ENCODE assay signal across 8 cellular contexts in genomic region chr2:181457121-181457740, GRCh38. TPM values are rescaled to one million over a fixed set of nuclear protein-coding genes. Genes with fewer than 3 reads are reported as not detected.
DNase-seq lines count a peak whose midpoint lies in the region; TF ChIP-seq lines count a peak whose summit lies in the region.

Gene ITGA4, plus strand, starts transcription at chr2:181457386. Its CDS starts 269 bp downstream, at chr2:181457655.

- intact Hi-C loops in colonic mucosa (cut with DNase I) (no loop called here), lower leg skin (cut with DNase I; ENCODE audit: low total_unique reads) (no loop called here)

- DNase-seq in HEK293T (ENCODE audit: extremely low spot score) (peak; percentile 81), MV-4-11 (lab: John Stamatoyannopoulos, UW) (peak; percentile 85), colonic mucosa (peak; percentile 81), lower leg skin (ENCODE audit: low spot score in 2 of 2) (peak; percentile 49 to 94), NCI-H1694 treated with DMSO at 0.1 percent for 48 hours (lab: John Stamatoyannopoulos, UW) (no peak)
- peak; percentile 79 for DNase-seq in activated CD4-positive, alpha-beta T cell treated with anti-CD3 and anti-CD28 coated beads for 1 hour
- peak; percentile 61 to 76 (median 70) for DNase-seq in stimulated activated CD4-positive, alpha-beta T cell treated with anti-CD3 and anti-CD28 coated beads, TNF-alpha, amount 100 ng/mL, for 4 hours (ENCODE audit: low read depth in 3 of 3)

- H3K27ac ChIP-seq in colonic mucosa, result peak within 1 kb of the TSS; percentile 71

- H3K27me3 ChIP-seq in colonic mucosa, result no peaks in the 10 kb centered on the region

- TF ChIP-seq CTCF in GM12873 (IDR thresholded peaks at IDR 0.05; ENCODE audit: insufficient read depth, low read depth, low read length, missing control alignments), result peak; percentile 84
- peak; percentile 65 for TF ChIP-seq CTCF in colonic mucosa (IDR thresholded peaks at IDR 0.05)
- TF ChIP-seq CTCF in lower leg skin (IDR thresholded peaks at IDR 0.05), result no peak

- no peaks in the 10 kb centered on the region for H3K9me3 ChIP-seq in colonic mucosa

- peak within 1 kb of the TSS; percentile 62 to 82 for H3K9ac ChIP-seq in colonic mucosa (ENCODE audit: low read depth in 2 of 2, low read length in 2 of 2)

- H3K4me1 ChIP-seq in colonic mucosa, result no peaks in the 10 kb centered on the region

- WGBS in lower leg skin, 2 donors, result 1 to 2% methylated on average over 38 to 66 of the region's 67 CpGs

- H3K36me3 ChIP-seq in colonic mucosa, result no peaks in the 10 kb centered on the region

- TF ChIP-seq POLR2A in lower leg skin (IDR thresholded peaks at IDR 0.05), result no peak

- H3K4me3 ChIP-seq in colonic mucosa, result peak within 1 kb of the TSS; percentile 39
- H3K4me3 ChIP-seq in lower leg skin (ENCODE audit: low read depth, poor library complexity, severe bottlenecking), result peak within 1 kb of the TSS; percentile 48

- CTCF ChIA-PET in HEK293T (lab: Yijun Ruan, JAX), result interaction anchor here (0.7 to 1.9 kb wide), 4 partner anchors 9 to 352 kb away, joined by 3 to 8 read pairs (median 6); no protein-coding TSS in a partner anchor

- POLR2A ChIA-PET in HEK293T (lab: Yijun Ruan, JAX), result no interaction called here

TF ChIP-seq in HEK293T, 16 proteins besides CTCF, POLR2A, EP300 and RAD21:
- TF ChIP-seq L3MBTL2 (conservative IDR thresholded peaks at IDR 0.05) (0 out of 2 replicates have a peak, but pooled peaks have one; percentile 34), BHLHE40 (IDR thresholded peaks at IDR 0.05; ENCODE audit: borderline replicate concordance) (no peak)

RNA-seq across cellular contexts. Expression of gene ITGA4, which starts in this region (rescaled TPM):
- total RNA-seq in colonic mucosa, result 1 to 10 TPM; 4.1 to 6.7 TPM
- 1 to 10 TPM; 2.0 to 5.7 (median 3.9) TPM for total RNA-seq in lower leg skin

Comparison
In these comparisons a context has a peak if more than half of its experiments do, and no peak if none do; other contexts are left out.
1. CTCF ChIP-seq: peak in GM12873 (single experiment) and colonic mucosa (single experiment); none in lower leg skin (0 of 3).